ENCODE assay signal across 8 cellular contexts in genomic region chr14:77036484-77037337, GRCh38. TPM values are rescaled to one million over a fixed set of nuclear protein-coding genes. Genes with fewer than 3 reads are reported as not detected.
A peak's percentile ranks its signal among the peaks of the same experiment; 100 is the strongest.
DNase-seq lines count a peak whose midpoint lies in the region; ATAC-seq and TF ChIP-seq lines count a peak whose summit lies in the region.

No MANE protein-coding gene starts in this region.

- H3K36me3 Mint-ChIP-seq in activated CD8-positive, alpha-beta memory T cell treated with anti-CD3 and anti-CD28 coated beads, Interleukin-2, amount 10 ng/mL, durations not matched to agents 7 days and 5 days: no peaks in the 10 kb centered on the region

- H3K36me3 ChIP-seq in RWPE2 (ENCODE audit: low read depth) (no peaks in the 10 kb centered on the region), testis (ENCODE audit: low read depth, missing control alignments) (no peaks in the 10 kb centered on the region)

- 68 to 76% methylated on average over 7 of the region's 7 CpGs for WGBS in testis, 2 donors

- H3K27me3 ChIP-seq in RWPE2 (ENCODE audit: insufficient read depth, poor library complexity, severe bottlenecking) (no peaks in the 10 kb centered on the region), layer of hippocampus (ENCODE audit: control insufficient read depth, insufficient read depth, low read length) (no peaks in the 10 kb centered on the region), testis (no peaks in the 10 kb centered on the region)

- intact Hi-C loops in testis (cut with DNase I; ENCODE audit: low total_unique reads): no loop called here

- no peak for ATAC-seq in activated CD8-positive, alpha-beta memory T cell treated with anti-CD3 and anti-CD28 coated beads, Interleukin-2, amount 10 ng/mL, durations not matched to agents 7 days and 5 days
- ATAC-seq in RWPE2 (ENCODE audit: low read depth): no peak
- no peak for ATAC-seq in HG02763 (IDR thresholded peaks at IDR 0.05; ENCODE audit: unreplicated experiment)

- H3K4me1 Mint-ChIP-seq in activated CD8-positive, alpha-beta memory T cell treated with anti-CD3 and anti-CD28 coated beads, Interleukin-2, amount 10 ng/mL, durations not matched to agents 7 days and 5 days: peaks cover 79% of the 10 kb centered on the region

- H3K4me3 Mint-ChIP-seq in activated CD8-positive, alpha-beta memory T cell treated with anti-CD3 and anti-CD28 coated beads, Interleukin-2, amount 10 ng/mL, durations not matched to agents 7 days and 5 days: no peak overlapping the region

- CTCF ChIA-PET in activated CD8-positive, alpha-beta memory T cell treated with anti-CD3 and anti-CD28 coated beads, Interleukin-2, amount 10 ng/mL, durations not matched to agents 7 days and 5 days (lab: Charles Lee): interaction anchor here (0.7 to 9.9 kb wide), 7 partner anchors 10 to 161 kb away, joined by 3 to 81 read pairs (median 4); no protein-coding TSS in a partner anchor

- no peak overlapping the region for H3K4me3 ChIP-seq in RWPE2 (ENCODE audit: severe bottlenecking)
- H3K4me3 ChIP-seq in testis: no peak overlapping the region

- DNase-seq in activated CD8-positive, alpha-beta memory T cell treated with anti-CD3 and anti-CD28 coated beads, Interleukin-2, amount 10 ng/mL, durations not matched to agents 7 days and 5 days: no peak
- DNase-seq in activated CD8-positive, alpha-beta memory T cell treated with anti-CD3 and anti-CD28 coated beads, Interleukin-2, amount 50 U/mL, for 4 hours: no peak
- no peak for DNase-seq in RWPE2 (ENCODE audit: low spot score)
- DNase-seq in testis: no peak
- no peak for DNase-seq in T1000 (lab: John Stamatoyannopoulos, UW)
- no peak for DNase-seq in cerebellum (ENCODE audit: low spot score)

- no peaks in the 10 kb centered on the region for H3K27me3 Mint-ChIP-seq in activated CD8-positive, alpha-beta memory T cell treated with anti-CD3 and anti-CD28 coated beads, Interleukin-2, amount 10 ng/mL, durations not matched to agents 7 days and 5 days

- H3K27ac ChIP-seq in RWPE2 (ENCODE audit: poor library complexity, severe bottlenecking) (peak overlapping the region; percentile 93), layer of hippocampus (ENCODE audit: low read depth, low read length) (peak overlapping the region; percentile 23), testis (peak overlapping the region; percentile 61 to 92)

- H3K9me3 Mint-ChIP-seq in activated CD8-positive, alpha-beta memory T cell treated with anti-CD3 and anti-CD28 coated beads, Interleukin-2, amount 10 ng/mL, durations not matched to agents 7 days and 5 days (ENCODE audit: low read depth): no peaks in the 10 kb centered on the region

- peak overlapping the region; percentile 82 for H3K27ac Mint-ChIP-seq in activated CD8-positive, alpha-beta memory T cell treated with anti-CD3 and anti-CD28 coated beads, Interleukin-2, amount 10 ng/mL, durations not matched to agents 7 days and 5 days

- TF ChIP-seq POLR2A in testis (IDR thresholded peaks at IDR 0.05): no peak

- H3K9me3 ChIP-seq in RWPE2 (ENCODE audit: severe bottlenecking) (no peaks in the 10 kb centered on the region), testis (no peaks in the 10 kb centered on the region)

- no peak for TF ChIP-seq CTCF in RWPE2 (IDR thresholded peaks at IDR 0.05; ENCODE audit: poor library complexity, severe bottlenecking)
- TF ChIP-seq CTCF in testis (IDR thresholded peaks at IDR 0.05): no peak

- H3K4me1 ChIP-seq in RWPE2 (ENCODE audit: insufficient read depth, poor library complexity, severe bottlenecking) (peaks cover 61% of the 10 kb centered on the region), testis (peaks cover 68% of the 10 kb centered on the region)

RNA-seq across cellular contexts. Expression of gene IRF2BPL, which starts 8.2 kb away (rescaled TPM):
- 10 to 100 TPM; 19.7 to 24.9 TPM for total RNA-seq in activated CD8-positive, alpha-beta memory T cell treated with anti-CD3 and anti-CD28 coated beads, Interleukin-2, amount 10 ng/mL, durations not matched to agents 7 days and 5 days
- total RNA-seq in testis (100 to 1,000 TPM in 1 of 2 donors, 10 to 100 TPM in 1; 94.6 to 120 TPM), cerebellum (28.5 TPM)
- 30.9 TPM for polyA plus RNA-seq in testis (ENCODE audit: insufficient read depth, low read depth, low replicate concordance)

Comparison
In these comparisons a context has a peak if more than half of its experiments do, and no peak if none do; other contexts are left out.
1. H3K27ac ChIP-seq: peak in every context shown above with its lines; median percentile 93 in RWPE2; 76 in testis; 23 in layer of hippocampus.